In the genomic region with DNA sequence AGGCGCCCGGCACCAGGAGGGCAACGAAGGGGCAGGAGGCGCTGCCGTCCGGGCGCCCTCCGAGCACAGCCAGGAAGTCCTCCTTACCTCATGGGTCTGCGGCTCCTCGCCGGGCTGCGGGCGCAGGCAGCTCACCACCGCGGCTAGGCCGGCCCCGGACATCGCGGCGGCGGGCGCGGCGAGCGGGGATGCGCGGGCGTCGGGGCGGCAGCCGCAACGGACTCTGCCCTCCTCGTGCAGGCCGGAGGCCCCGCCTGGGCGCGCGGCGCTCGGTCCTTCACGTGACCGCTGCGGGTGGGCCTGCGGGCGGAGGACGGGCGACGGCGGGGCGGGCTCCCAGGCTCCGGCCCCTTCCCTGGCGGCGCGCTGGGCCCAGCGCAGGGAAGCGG, we compare ENCODE assay signal across 9 cellular contexts. TPM values are rescaled to one million over a fixed set of nuclear protein-coding genes. Genes with fewer than 3 reads are reported as not detected.
DNase-seq lines count a peak whose midpoint lies in the region; ATAC-seq, FAIRE-seq and TF ChIP-seq lines count a peak whose summit lies in the region.
"Not testable (repeated sequence)": the region's sequence is repeated elsewhere in the genome, so short reads cannot be mapped to it uniquely, and the experiment has no call there.
"Had no signal": no experiment of that assay in that cellular context is flagged by ENCODE, and none has a peak within 500 bp of the region (broad histone marks: within the 10 kb centered on the region; RNA-seq: fewer than 3 reads in every experiment).

No MANE protein-coding gene starts in this region.

- not testable (repeated sequence) for H3K4me3 Mint-ChIP-seq in WTC11; activated T-cell treated with anti-CD3 and anti-CD28 coated beads, Interleukin-2, amount 50 U/mL, for 72 hours

- POLR2A ChIA-PET in WTC11 (lab: Charles Lee): not testable (repeated sequence)

- H3K4me3 ChIP-seq in right lobe of liver, pancreas, upper lobe of right lung: not testable (repeated sequence)

- ATAC-seq in WTC11 (peak; percentile 76), foreskin keratinocyte (peak; percentile 53), left cardiac atrium (peak; percentile 74), right lobe of liver (peak; percentile 52 to 75 (median 66)), pancreas (peak; percentile 13 to 61 (median 60)), upper lobe of right lung (peak; percentile 60)
- peak; percentile 59 to 68 for ATAC-seq in activated T-cell treated with anti-CD3 and anti-CD28 coated beads, Interleukin-2, amount 50 U/mL, for 72 hours (replicated peaks in 1 of 2)

- H3K36me3 Mint-ChIP-seq in WTC11; activated T-cell treated with anti-CD3 and anti-CD28 coated beads, Interleukin-2, amount 50 U/mL, for 72 hours (ENCODE audit: insufficient read depth in 2 of 2): not testable (repeated sequence)

- no CpG with 5 or more reads among the region's 56 CpGs for WGBS in right lobe of liver (ENCODE audit: insufficient coverage, low coverage, low lambda C conversion rate, missing lambda C conversion rate)
- no CpG with 5 or more reads among the region's 56 CpGs for WGBS in pancreas, 2 donors

- not testable (repeated sequence) for H3K27me3 ChIP-seq in foreskin keratinocyte, right lobe of liver, pancreas, upper lobe of right lung

- not testable (repeated sequence) for TF ChIP-seq CTCF in WTC11 (IDR thresholded peaks at IDR 0.05); foreskin keratinocyte (conservative IDR thresholded peaks at IDR 0.05); right lobe of liver (IDR thresholded peaks at IDR 0.05); pancreas (IDR thresholded peaks at IDR 0.05); upper lobe of right lung (IDR thresholded peaks at IDR 0.05)

- FAIRE-seq in pancreas (lab: Jason Lieb, UNC): not testable (repeated sequence)

- not testable (repeated sequence) for H3K27me3 Mint-ChIP-seq in WTC11 (ENCODE audit: low read depth); activated T-cell treated with anti-CD3 and anti-CD28 coated beads, Interleukin-2, amount 50 U/mL, for 72 hours (ENCODE audit: low read depth)

- H3K4me1 Mint-ChIP-seq in WTC11; activated T-cell treated with anti-CD3 and anti-CD28 coated beads, Interleukin-2, amount 50 U/mL, for 72 hours (ENCODE audit: low read depth): not testable (repeated sequence)

- intact Hi-C loops in left cardiac atrium (cut with DNase I); right lobe of liver (cut with DNase I); pancreas (cut with DNase I); upper lobe of right lung (cut with DNase I): not testable (repeated sequence)

- DNase-seq in WTC11 (ENCODE audit: low spot score); activated T-cell treated with anti-CD3 and anti-CD28 coated beads, Interleukin-2, amount 50 U/mL, for 72 hours; foreskin keratinocyte; left cardiac atrium; right lobe of liver; pancreas; upper lobe of right lung: not testable (repeated sequence)

- not testable (repeated sequence) for H3K9me3 ChIP-seq in right lobe of liver, pancreas, upper lobe of right lung

- H3K4me1 ChIP-seq in foreskin keratinocyte, right lobe of liver, pancreas, upper lobe of right lung: not testable (repeated sequence)

- not testable (repeated sequence) for H3K36me3 ChIP-seq in right lobe of liver, pancreas, upper lobe of right lung

- TF ChIP-seq POLR2A in right lobe of liver (IDR thresholded peaks at IDR 0.05): not testable (repeated sequence)

- not testable (repeated sequence) for H3K9me3 Mint-ChIP-seq in WTC11; activated T-cell treated with anti-CD3 and anti-CD28 coated beads, Interleukin-2, amount 50 U/mL, for 72 hours

- CTCF ChIA-PET in WTC11 (lab: Charles Lee): not testable (repeated sequence)

- not testable (repeated sequence) for H3K27ac ChIP-seq in foreskin keratinocyte, right lobe of liver, pancreas, upper lobe of right lung

- H3K27ac Mint-ChIP-seq in WTC11; activated T-cell treated with anti-CD3 and anti-CD28 coated beads, Interleukin-2, amount 50 U/mL, for 72 hours: not testable (repeated sequence)

RNA-seq across cellular contexts. Expression of gene LIMS4, which starts 49.0 kb away (rescaled TPM):
- 1.1 TPM in 2 of 3 replicates, not detected in the other for total RNA-seq in WTC11 (2021)
- total RNA-seq in activated T-cell treated with anti-CD3 and anti-CD28 coated beads, Interleukin-2, amount 50 U/mL, for 72 hours: 1 to 10 TPM in 1 of 2 donors, under 1 TPM in 1; 0.17 to 1.1 TPM
- total RNA-seq in foreskin keratinocyte: 1.0 and 1.6 TPM in 2 replicates
- 0.10 and 0.17 TPM in 2 replicates for polyA plus RNA-seq in foreskin keratinocyte
- 1 to 10 TPM; 2.7 to 4.0 TPM for total RNA-seq in left cardiac atrium
- total RNA-seq in right lobe of liver: under 1 TPM in 1 of 6 experiments, not detected in 5; 0.30 TPM
- total RNA-seq in pancreas: 1 to 10 TPM in 5 of 6 donors, under 1 TPM in 1; 0.63 to 4.6 (median 3.2) TPM
- 1 to 10 TPM; 2.7 to 2.9 TPM for polyA plus RNA-seq in pancreas
- 2.1 TPM for total RNA-seq in upper lobe of right lung
- total RNA-seq: CD4-positive, alpha-beta T cell; H4 had no signal
